Comparison of ENCODE assay signal across 8 cellular contexts in the genomic region with DNA sequence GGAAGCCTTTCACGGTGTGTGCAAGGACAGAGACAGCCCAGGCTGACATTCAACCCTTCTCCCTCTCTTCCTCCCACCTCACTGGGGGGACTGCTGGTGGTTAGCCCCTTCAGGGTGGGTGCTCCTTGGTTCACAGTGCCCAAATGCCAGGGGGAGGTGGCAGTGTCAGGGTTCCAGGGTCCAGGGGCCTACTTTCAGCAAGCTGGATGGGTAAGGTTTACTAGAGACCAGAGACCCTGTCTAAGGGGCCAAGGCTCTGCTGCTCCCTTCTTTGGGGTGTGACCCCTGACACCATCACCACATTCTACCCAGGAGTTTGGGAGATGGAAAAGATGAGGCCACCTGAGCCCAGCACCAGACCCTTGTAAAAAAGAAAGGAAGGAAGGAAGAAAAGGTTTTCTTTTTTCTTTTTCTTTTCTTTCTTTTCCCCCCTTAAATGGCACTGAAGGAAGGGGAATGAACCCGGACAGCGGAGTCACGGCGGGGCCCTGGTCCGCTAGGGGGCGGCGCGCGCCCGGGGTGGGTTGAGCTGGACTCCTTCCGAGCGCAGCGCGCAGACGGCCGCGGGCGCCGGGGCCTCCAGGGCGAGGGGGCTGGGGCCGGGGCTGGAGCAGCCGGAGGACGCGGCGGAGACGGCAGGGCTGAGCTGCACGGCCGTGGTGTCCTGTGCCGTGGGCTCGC. TPM values are rescaled to one million over a fixed set of nuclear protein-coding genes. Genes with fewer than 3 reads are reported as not detected.
DNase-seq lines count a peak whose midpoint lies in the region; ATAC-seq, FAIRE-seq and TF ChIP-seq lines count a peak whose summit lies in the region.

No MANE protein-coding gene starts in this region.

- H3K9me3 Mint-ChIP-seq in nephron: peaks cover 13% of the 10 kb centered on the region
- H3K9me3 Mint-ChIP-seq in stimulated activated memory B cell treated with anti-CD40 and anti-IgM and Interleukin-4, amounts not matched to agents 10 μg/mL and 1 μg/mL and 100 μg/mL, for 72 hours: peaks cover 4% of the 10 kb centered on the region

- H3K27ac ChIP-seq in 22Rv1: no peak overlapping the region

- H3K36me3 Mint-ChIP-seq in nephron (ENCODE audit: low read depth): no peaks in the 10 kb centered on the region
- H3K36me3 Mint-ChIP-seq in stimulated activated memory B cell treated with anti-CD40 and anti-IgM and Interleukin-4, amounts not matched to agents 10 μg/mL and 1 μg/mL and 100 μg/mL, for 72 hours: no peaks in the 10 kb centered on the region

- peaks cover 80% of the 10 kb centered on the region for H3K27me3 Mint-ChIP-seq in nephron (ENCODE audit: low read depth)
- peaks cover 68% of the 10 kb centered on the region for H3K27me3 Mint-ChIP-seq in stimulated activated memory B cell treated with anti-CD40 and anti-IgM and Interleukin-4, amounts not matched to agents 10 μg/mL and 1 μg/mL and 100 μg/mL, for 72 hours

- DNase-seq in GM12891 (ENCODE audit: insufficient read length, low spot score) (peak; percentile 75), NCI-H748 (lab: John Stamatoyannopoulos, UW; ENCODE audit: unreplicated experiment) (peak; percentile 86), activated T-cell treated with anti-CD3 and anti-CD28 coated beads for 48 hours (ENCODE audit: low read depth) (peak; percentile 62), erythroblast (lab: John Stamatoyannopoulos, UW) (peak; percentile 60 to 70), SHP77 treated with DMSO at 0.1 percent for 48 hours (lab: John Stamatoyannopoulos, UW) (no peak)

- FAIRE-seq in GM12891 (lab: Jason Lieb, UNC): peak; percentile 40

- no peak overlapping the region for H3K27ac Mint-ChIP-seq in nephron
- no peak overlapping the region for H3K27ac Mint-ChIP-seq in stimulated activated memory B cell treated with anti-CD40 and anti-IgM and Interleukin-4, amounts not matched to agents 10 μg/mL and 1 μg/mL and 100 μg/mL, for 72 hours

- TF ChIP-seq POLR2A in GM12891 (IDR thresholded peaks at IDR 0.05; ENCODE audit: low read depth, low read length) (no peak), erythroblast (IDR thresholded peaks at IDR 0.05; ENCODE audit: low read length) (no peak)

- peak; percentile 79 for ATAC-seq in stimulated activated memory B cell treated with anti-CD40 and anti-IgM and Interleukin-4, amounts not matched to agents 10 μg/mL and 1 μg/mL and 100 μg/mL, for 72 hours

- TF ChIP-seq CTCF in 22Rv1 (IDR thresholded peaks at IDR 0.05): peak; percentile 86
- TF ChIP-seq CTCF in nephron (IDR thresholded peaks at IDR 0.05; ENCODE audit: unreplicated experiment in 3 of 3): peak; percentile 63 to 75 (median 70)

- peaks cover 6% of the 10 kb centered on the region for H3K4me1 Mint-ChIP-seq in nephron
- peaks cover 6% of the 10 kb centered on the region for H3K4me1 Mint-ChIP-seq in stimulated activated memory B cell treated with anti-CD40 and anti-IgM and Interleukin-4, amounts not matched to agents 10 μg/mL and 1 μg/mL and 100 μg/mL, for 72 hours

- H3K4me3 Mint-ChIP-seq in nephron: no peak overlapping the region
- H3K4me3 Mint-ChIP-seq in stimulated activated memory B cell treated with anti-CD40 and anti-IgM and Interleukin-4, amounts not matched to agents 10 μg/mL and 1 μg/mL and 100 μg/mL, for 72 hours: no peak overlapping the region

TF ChIP-seq in GM12891, 5 proteins besides CTCF, POLR2A, EP300 and RAD21:
- TF ChIP-seq POLR2AphosphoS5 (IDR thresholded peaks at IDR 0.05; ENCODE audit: low read depth, low read length) (no peak), PAX5 (IDR thresholded peaks at IDR 0.05; ENCODE audit: insufficient read depth, low read length, severe bottlenecking) (no peak)
TF ChIP-seq in GM12891: peak in this region for 0.

RNA-seq across cellular contexts. Expression of a gene that starts 18.8 kb away (rescaled TPM):
- polyA plus RNA-seq in GM12891 (2012; ENCODE audit: low read depth, missing spikeins): not detected

RNA-seq across cellular contexts. Expression of a gene that starts 43.0 kb away (rescaled TPM):
- not detected for polyA plus RNA-seq in GM12891 (2012; ENCODE audit: low read depth, missing spikeins)
